12 cellular contexts compared by ENCODE assay signal in the genomic region with DNA sequence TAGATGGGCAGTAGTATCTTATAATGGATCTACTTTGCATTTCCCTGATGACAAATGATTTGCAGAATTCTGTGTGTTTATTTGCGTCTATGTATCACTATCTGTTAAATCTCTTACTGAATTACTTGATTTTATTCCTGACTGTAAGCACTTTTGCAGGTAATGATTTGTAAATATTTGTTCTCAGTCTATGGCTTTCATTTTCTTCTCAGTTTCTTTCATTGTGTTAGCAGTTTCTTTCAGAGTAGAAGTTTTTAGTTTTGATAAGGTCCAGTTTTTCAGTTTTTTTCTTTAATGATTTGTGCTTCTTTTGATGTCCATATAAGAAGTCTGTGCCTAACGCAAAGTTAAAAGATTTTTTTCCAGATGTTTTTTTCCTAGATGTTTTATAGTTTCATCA.
"Had no signal": no experiment of that assay in that cellular context is flagged by ENCODE, and none has a peak within 500 bp of the region (broad histone marks: within the 10 kb centered on the region; RNA-seq: fewer than 3 reads in every experiment).

No MANE protein-coding gene starts in this region.

- H3K4me1 ChIP-seq: breast epithelium, foreskin keratinocyte had no signal

- FAIRE-seq: urothelium cell line had no signal

- H3K27me3 ChIP-seq: ascending aorta, breast epithelium, foreskin keratinocyte, heart right ventricle had no signal

- H3K27ac ChIP-seq: ascending aorta, breast epithelium, foreskin keratinocyte had no signal

- H3K9me3 ChIP-seq: ascending aorta, breast epithelium, heart right ventricle had no signal

- DNase-seq: effector memory CD4-positive, alpha-beta T cell; foreskin keratinocyte; heart right ventricle; retina had no signal

- ATAC-seq: foreskin keratinocyte; heart right ventricle; left lobe of liver; stimulated activated memory B cell treated with anti-CD40 and anti-IgM and Interleukin-4, amounts not matched to agents 10 μg/mL and 1 μg/mL and 100 μg/mL, for 72 hours had no signal

- H3K4me3 ChIP-seq: ascending aorta, breast epithelium, heart right ventricle had no signal

- H3K27ac Mint-ChIP-seq: activated T-helper 1 cell treated with anti-CD3 and anti-CD28 coated beads, Interleukin-12 subunit alpha, Interleukin-12 subunit beta, Interleukin-2, Interleukin-4 antibody, amounts not matched to agents 30 ng/mL and 10 ng/mL and 1 ng/mL, durations not matched to agents 14 hours and 24 hours and 36 hours; dendritic cell treated with granulocyte-macrophage colony-stimulating factor and Interleukin-4, amounts not matched to agents 40 ng/mL and 50 ng/mL, for 4 days; stimulated activated memory B cell treated with anti-CD40 and anti-IgM and Interleukin-4, amounts not matched to agents 10 μg/mL and 1 μg/mL and 100 μg/mL, for 72 hours had no signal

- H3K36me3 ChIP-seq: breast epithelium had no signal

- H3K9me3 Mint-ChIP-seq: activated T-helper 1 cell treated with anti-CD3 and anti-CD28 coated beads, Interleukin-12 subunit alpha, Interleukin-12 subunit beta, Interleukin-2, Interleukin-4 antibody, amounts not matched to agents 30 ng/mL and 10 ng/mL and 1 ng/mL, durations not matched to agents 14 hours and 24 hours and 36 hours; dendritic cell treated with granulocyte-macrophage colony-stimulating factor and Interleukin-4, amounts not matched to agents 40 ng/mL and 50 ng/mL, for 4 days; neural crest cell; stimulated activated memory B cell treated with anti-CD40 and anti-IgM and Interleukin-4, amounts not matched to agents 10 μg/mL and 1 μg/mL and 100 μg/mL, for 72 hours had no signal
